Comparison of ENCODE assay signal across 8 cellular contexts in genomic region chr17:21308931-21309381, GRCh38. TPM values are rescaled to one million over a fixed set of nuclear protein-coding genes. Genes with fewer than 3 reads are reported as not detected.
A peak's percentile ranks its signal among the peaks of the same experiment; 100 is the strongest.
DNase-seq lines count a peak whose midpoint lies in the region; ATAC-seq and TF ChIP-seq lines count a peak whose summit lies in the region.
"Not testable (repeated sequence)": the region's sequence is repeated elsewhere in the genome, so short reads cannot be mapped to it uniquely, and the experiment has no call there.

No MANE protein-coding gene starts in this region.

- H3K23ac ChIP-seq in neuronal stem cell (ENCODE audit: low read depth, low read length, poor library complexity), result peak overlapping the region; percentile 60

- H2BK5ac ChIP-seq in neuronal stem cell (ENCODE audit: low read length), result not testable (repeated sequence)

- H3K9me3 Mint-ChIP-seq in activated B cell treated with CpG ODN at 0.5 μM for 24 hours, result not testable (repeated sequence)

- intact Hi-C loops in activated B cell treated with CpG ODN at 0.5 μM for 24 hours (cut with micrococcal nuclease); Right ventricle myocardium superior (cut with DNase I); left lung (cut with DNase I); sciatic nerve (cut with DNase I): not testable (repeated sequence)

- not testable (repeated sequence) for TF ChIP-seq CTCF in activated B cell treated with CpG ODN at 0.5 μM for 24 hours (IDR thresholded peaks at IDR 0.05); left lung (IDR thresholded peaks at IDR 0.05); thoracic aorta (IDR thresholded peaks at IDR 0.05)

- WGBS in neuronal stem cell (ENCODE audit: extremely low coverage in 2 of 2, insufficient read length in 2 of 2, insufficient replicate concordance in 1 of 2), 2 donors, result no CpG with 5 or more reads among the region's 6 CpGs

- H3K79me1 ChIP-seq in neuronal stem cell (ENCODE audit: low read depth, low read length), result not testable (repeated sequence)

- not testable (repeated sequence) for H2BK120ac ChIP-seq in neuronal stem cell (ENCODE audit: low read depth, low read length)

- POLR2A ChIA-PET in activated B cell treated with CpG ODN at 0.5 μM for 24 hours (lab: Charles Lee), result not testable (repeated sequence)

- H3K4me2 ChIP-seq in neuronal stem cell (ENCODE audit: insufficient read depth, low read length, poor library complexity, severe bottlenecking), result not testable (repeated sequence)

- H3K4ac ChIP-seq in neuronal stem cell (ENCODE audit: low read length), result not testable (repeated sequence)

- H3K9ac ChIP-seq in neuronal stem cell (ENCODE audit: low read depth, low read length, poor library complexity), result not testable (repeated sequence)

- not testable (repeated sequence) for H3K4me1 ChIP-seq in left lung; neuronal stem cell (ENCODE audit: control insufficient read depth in 2 of 2, insufficient read depth in 1 of 2, low read depth in 1 of 2, low read length in 2 of 2)
- H3K4me1 ChIP-seq in thoracic aorta (ENCODE audit: control insufficient read depth in 1 of 2, low read depth in 2 of 2), result peaks cover 11 to 20% of the 10 kb centered on the region in 2 donors

- peaks cover 61% of the 10 kb centered on the region for H3K36me3 Mint-ChIP-seq in activated B cell treated with CpG ODN at 0.5 μM for 24 hours (ENCODE audit: low read depth)

- not testable (repeated sequence) for H3K27me3 Mint-ChIP-seq in activated B cell treated with CpG ODN at 0.5 μM for 24 hours

- not testable (repeated sequence) for H4K8ac ChIP-seq in neuronal stem cell (ENCODE audit: low read depth, low read length)

- H3K27ac ChIP-seq in left lung; neuronal stem cell (replicated peaks; ENCODE audit: low read length); thoracic aorta: not testable (repeated sequence)

- not testable (repeated sequence) for H3K27me3 ChIP-seq in left lung; neuronal stem cell (ENCODE audit: control insufficient read depth in 3 of 3, insufficient read depth in 3 of 3, low read depth in 1 of 3, low read length in 3 of 3); thoracic aorta (replicated peaks; ENCODE audit: insufficient read depth)

- not testable (repeated sequence) for H2BK15ac ChIP-seq in neuronal stem cell (ENCODE audit: low read length)

- H3K18ac ChIP-seq in neuronal stem cell (ENCODE audit: low read length), result peak overlapping the region; percentile 22

- not testable (repeated sequence) for ATAC-seq in activated B cell treated with CpG ODN at 0.5 μM for 24 hours (ENCODE audit: low read depth); Right ventricle myocardium superior (ENCODE audit: poor library complexity); left lung; sciatic nerve; thoracic aorta (ENCODE audit: insufficient number of reproducible peaks, low FRiP score, low read depth)

- peaks cover 0 to 98% of the 10 kb centered on the region in 2 donors for H3K36me3 ChIP-seq in left lung
- not testable (repeated sequence) for H3K36me3 ChIP-seq in neuronal stem cell (replicated peaks in 1 of 2; ENCODE audit: control insufficient read depth in 2 of 2, insufficient read depth in 2 of 2, low read length in 2 of 2)
- peaks cover 33% of the 10 kb centered on the region for H3K36me3 ChIP-seq in thoracic aorta

- H2AK5ac ChIP-seq in neuronal stem cell (ENCODE audit: low read depth, low read length), result not testable (repeated sequence)

- H3K27ac Mint-ChIP-seq in activated B cell treated with CpG ODN at 0.5 μM for 24 hours, result not testable (repeated sequence)

- H2BK12ac ChIP-seq in neuronal stem cell (ENCODE audit: low read length), result not testable (repeated sequence)

- peak; percentile 11 for DNase-seq in Daoy (ENCODE audit: low read depth)
- peak; percentile 12 for DNase-seq in activated B cell treated with CpG ODN at 0.5 μM for 24 hours
- DNase-seq in activated naive CD4-positive, alpha-beta T cell treated with anti-CD3 and anti-CD28 coated beads, Interleukin-2, amount 50 U/mL, for 16 hours, result peak; percentile 9
- peak; percentile 18 for DNase-seq in Right ventricle myocardium superior
- peak; percentile 27 to 47 for DNase-seq in left lung
- DNase-seq in neuronal stem cell (ENCODE audit: low spot score), result not testable (repeated sequence)
- peak; percentile 37 for DNase-seq in sciatic nerve (ENCODE audit: low spot score)
- DNase-seq in thoracic aorta (ENCODE audit: low spot score), result peak; percentile 1

- CTCF ChIA-PET in activated B cell treated with CpG ODN at 0.5 μM for 24 hours (lab: Charles Lee), result not testable (repeated sequence)

- not testable (repeated sequence) for H3K4me3 Mint-ChIP-seq in activated B cell treated with CpG ODN at 0.5 μM for 24 hours

- peaks cover 0 to 10% of the 10 kb centered on the region in 2 donors for H3K9me3 ChIP-seq in left lung
- H3K9me3 ChIP-seq in neuronal stem cell (replicated peaks in 1 of 2; ENCODE audit: control insufficient read depth in 2 of 2, insufficient read depth in 1 of 2, low read depth in 1 of 2, low read length in 2 of 2); thoracic aorta: not testable (repeated sequence)

- H3K4me3 ChIP-seq in left lung; neuronal stem cell (ENCODE audit: low read length in 2 of 2); thoracic aorta: not testable (repeated sequence)

- not testable (repeated sequence) for H2AFZ ChIP-seq in neuronal stem cell (ENCODE audit: low read length)

- peaks cover 11% of the 10 kb centered on the region for H3K4me1 Mint-ChIP-seq in activated B cell treated with CpG ODN at 0.5 μM for 24 hours

- not testable (repeated sequence) for H3K14ac ChIP-seq in neuronal stem cell (ENCODE audit: low read length)

- not testable (repeated sequence) for H4K91ac ChIP-seq in neuronal stem cell (ENCODE audit: low read depth, low read length, poor library complexity)

RNA-seq across cellular contexts. Expression of gene MAP2K3, which starts 24.4 kb away (rescaled TPM):
- total RNA-seq in Daoy (2014; rRNA removed; shearing (Covaris generic)), result 7.4 and 11.7 TPM in 2 replicates
- total RNA-seq in activated B cell treated with CpG ODN at 0.5 μM for 24 hours (75.1 and 81.1 TPM in 2 replicates), Right ventricle myocardium superior (30.8 TPM), left lung (100 to 1,000 TPM in 1 of 2 donors, 10 to 100 TPM in 1; 62.5 to 101 TPM), sciatic nerve (42.2 TPM), thoracic aorta (10 to 100 TPM; 66.6 to 81.1 TPM)
- 10.2 TPM for polyA plus RNA-seq in neuronal stem cell (2013, experiment 1 of 2)
- 10.8 TPM for polyA plus RNA-seq in neuronal stem cell (2013, experiment 2 of 2)

RNA-seq across cellular contexts. Expression of gene NATD1, which starts 55.7 kb away (rescaled TPM):
- total RNA-seq in Daoy (2014; rRNA removed; shearing (Covaris generic)), result 0.83 and 0.86 TPM in 2 replicates
- total RNA-seq in activated B cell treated with CpG ODN at 0.5 μM for 24 hours, result 1.5 and 1.7 TPM in 2 replicates
- 19.1 TPM for total RNA-seq in Right ventricle myocardium superior
- total RNA-seq in left lung, result 10 to 100 TPM in 1 of 2 donors, 1 to 10 TPM in 1; 7.4 to 16.9 TPM
- 8.8 TPM for polyA plus RNA-seq in neuronal stem cell (2013, experiment 1 of 2)
- polyA plus RNA-seq in neuronal stem cell (2013, experiment 2 of 2), result 8.8 TPM
- total RNA-seq in sciatic nerve, result 9.3 TPM
- 1 to 10 TPM; 8.4 to 9.7 TPM for total RNA-seq in thoracic aorta
